ENCODE assay signal across 7 cellular contexts in the genomic region with DNA sequence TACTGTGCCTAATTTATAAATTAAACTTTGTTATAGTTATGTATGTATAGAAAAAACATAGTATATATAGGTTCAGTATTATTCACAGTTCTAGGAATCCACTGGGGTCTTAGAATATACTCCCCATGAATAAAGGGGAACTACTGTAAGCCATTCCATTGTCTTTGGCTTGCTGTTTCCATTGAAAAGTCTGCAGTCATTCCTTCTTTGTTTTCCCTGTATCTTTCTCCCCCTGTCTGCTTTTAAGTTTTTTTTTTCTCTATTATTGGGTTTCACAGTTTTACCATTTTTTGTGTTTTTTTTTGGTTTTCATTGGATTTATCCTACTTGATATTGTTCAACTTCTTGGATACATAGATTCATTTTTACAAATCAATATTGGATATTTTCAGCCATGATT. TPM values are rescaled to one million over a fixed set of nuclear protein-coding genes. Genes with fewer than 3 reads are reported as not detected.
"Had no signal": no experiment of that assay in that cellular context is flagged by ENCODE, and none has a peak within 500 bp of the region (broad histone marks: within the 10 kb centered on the region; RNA-seq: fewer than 3 reads in every experiment).

No MANE protein-coding gene starts in this region.

- DNase-seq: GOT3, H7 had no signal

- H3K36me3 ChIP-seq: HAP-1 had no signal

- H3K27ac ChIP-seq: GM23248 had no signal

- H3K4me3 ChIP-seq: GM23248, HAP-1 had no signal

- H3K9me3 ChIP-seq: HAP-1 had no signal

- H3K9ac ChIP-seq: GM23248 had no signal

- H3K4me1 ChIP-seq: HAP-1 had no signal

- H2AFZ ChIP-seq: GM23248 had no signal

RNA-seq across cellular contexts. Expression of gene PNLIP, which starts 6.7 kb away (rescaled TPM):
- total RNA-seq: GM23248, H4, H7, HT-29, IMR-90 had no signal
- polyA plus RNA-seq: GM23248, IMR-90 had no signal

RNA-seq across cellular contexts. Expression of gene PNLIPRP1, which starts 51.8 kb away (rescaled TPM):
- total RNA-seq: GM23248, H4, H7, HT-29, IMR-90 had no signal
- polyA plus RNA-seq: GM23248, IMR-90 had no signal
